In the genomic region with DNA sequence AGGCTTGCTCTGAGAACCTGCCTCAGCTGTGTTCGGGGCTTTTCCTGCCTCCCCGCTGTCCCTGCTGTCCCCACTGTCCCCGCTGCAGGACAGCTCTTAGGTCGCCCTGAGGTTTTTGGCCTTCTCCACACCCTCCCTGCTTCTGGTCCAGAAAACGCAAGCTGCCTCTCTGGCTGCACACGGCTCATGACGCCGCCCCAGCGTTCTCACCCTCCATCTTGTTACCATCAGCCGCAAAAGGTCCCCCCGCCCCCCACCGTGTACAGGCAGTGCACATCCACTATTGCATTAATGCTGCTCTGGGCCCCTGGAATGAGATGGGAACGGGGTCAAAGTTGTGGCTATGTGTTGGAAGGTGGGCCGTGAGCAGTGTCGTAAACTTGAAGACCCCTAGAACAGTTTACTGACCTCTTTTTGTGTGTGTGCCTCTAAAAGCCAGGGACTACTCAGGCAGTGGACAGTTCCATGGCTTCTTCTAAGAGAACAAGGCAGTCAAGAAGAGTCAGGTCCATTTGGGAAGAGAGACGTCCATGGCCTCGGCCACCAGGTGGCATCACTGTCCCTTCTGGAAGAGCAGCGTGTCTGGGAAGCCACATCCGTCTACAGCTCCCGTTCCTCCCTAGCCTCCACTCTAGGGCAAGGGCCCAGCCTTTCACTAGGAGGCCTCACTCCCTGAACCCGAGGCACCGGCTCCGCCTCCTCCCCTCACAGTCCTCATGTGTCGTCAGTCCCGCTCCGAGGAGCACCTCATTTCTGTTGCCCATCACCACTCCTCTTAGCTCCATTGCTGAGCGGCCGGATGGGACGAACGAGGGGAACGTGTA, we compare ENCODE assay signal across 8 cellular contexts. TPM values are rescaled to one million over a fixed set of nuclear protein-coding genes. Genes with fewer than 3 reads are reported as not detected.
DNase-seq lines count a peak whose midpoint lies in the region; ATAC-seq, FAIRE-seq and TF ChIP-seq lines count a peak whose summit lies in the region.

No MANE protein-coding gene starts in this region.

- H3K4me1 Mint-ChIP-seq in activated naive CD8-positive, alpha-beta T cell treated with anti-CD3 and anti-CD28 coated beads, Interleukin-2, amount 10 ng/mL, durations not matched to agents 7 days and 5 days: peaks cover 3% of the 10 kb centered on the region

- no peaks in the 10 kb centered on the region for H3K36me3 ChIP-seq in prostate gland

- H3K27ac ChIP-seq in prostate gland: peak overlapping the region; percentile 37 to 75

- peaks cover 7% of the 10 kb centered on the region for H3K27me3 Mint-ChIP-seq in activated naive CD8-positive, alpha-beta T cell treated with anti-CD3 and anti-CD28 coated beads, Interleukin-2, amount 10 ng/mL, durations not matched to agents 7 days and 5 days

- H3K27me3 ChIP-seq in prostate gland (replicated peaks; ENCODE audit: insufficient read depth): no peaks in the 10 kb centered on the region

- TF ChIP-seq CTCF in AG04449 (IDR thresholded peaks at IDR 0.05; ENCODE audit: insufficient read depth, low read length, missing control alignments): peak; percentile 96
- TF ChIP-seq CTCF in prostate gland (IDR thresholded peaks at IDR 0.05): peak; percentile 81 to 92 (median 88)

- CTCF ChIA-PET in AG04449 (lab: Yijun Ruan, JAX): interaction anchor here (0.8 to 9.2 kb wide), 28 partner anchors 8 to 1016 kb away, joined by 3 to 309 read pairs (median 6); a partner anchor contains a TSS

- H3K27ac Mint-ChIP-seq in activated naive CD8-positive, alpha-beta T cell treated with anti-CD3 and anti-CD28 coated beads, Interleukin-2, amount 10 ng/mL, durations not matched to agents 7 days and 5 days: peak overlapping the region; percentile 45

- ATAC-seq in GM18870 (IDR thresholded peaks at IDR 0.05; ENCODE audit: unreplicated experiment): peak; percentile 53
- peak; percentile 72 for ATAC-seq in activated naive CD8-positive, alpha-beta T cell treated with anti-CD3 and anti-CD28 coated beads, Interleukin-2, amount 10 ng/mL, durations not matched to agents 7 days and 5 days (ENCODE audit: low read depth)

- 51% methylated on average over 29 of the region's 31 CpGs for WGBS in prostate gland

- no peak overlapping the region for H3K4me3 ChIP-seq in AG04449 (ENCODE audit: low read depth, low read length)
- no peak overlapping the region for H3K4me3 ChIP-seq in prostate gland

- no peaks in the 10 kb centered on the region for H3K4me1 ChIP-seq in prostate gland (replicated peaks)

- no peak for TF ChIP-seq POLR2A in prostate gland (IDR thresholded peaks at IDR 0.05)

- no peaks in the 10 kb centered on the region for H3K9me3 Mint-ChIP-seq in activated naive CD8-positive, alpha-beta T cell treated with anti-CD3 and anti-CD28 coated beads, Interleukin-2, amount 10 ng/mL, durations not matched to agents 7 days and 5 days

- peak; percentile 54 for DNase-seq in AG04449 (ENCODE audit: low read depth, low spot score)
- peak; percentile 88 to 94 (median 93) for DNase-seq in NCI-H1417 (lab: John Stamatoyannopoulos, UW)
- peak; percentile 77 for DNase-seq in SKM-1 treated with dmso at 0.1 percent for 144 hours (lab: John Stamatoyannopoulos, UW; ENCODE audit: unreplicated experiment)
- peak; percentile 73 for DNase-seq in activated naive CD8-positive, alpha-beta T cell treated with anti-CD3 and anti-CD28 coated beads, Interleukin-2, amount 10 ng/mL, durations not matched to agents 7 days and 5 days
- peak; percentile 92 for DNase-seq in cardiac septum (ENCODE audit: low spot score)
- DNase-seq in prostate gland (ENCODE audit: low spot score): peak; percentile 91
- DNase-seq in urothelium cell line (ENCODE audit: low spot score): peak; percentile 86

- no peak for FAIRE-seq in urothelium cell line (lab: Jason Lieb, UNC)

- intact Hi-C loops in cardiac septum (cut with DNase I): loop anchor here (1.0 to 5.0 kb wide), 3 partner anchors 40 to 136 kb away; a partner anchor contains a TSS
- intact Hi-C loops in prostate gland (cut with DNase I): loop anchor here (1.0 kb wide), 1 partner anchor 137 kb away; no protein-coding TSS in a partner anchor

- H3K4me3 Mint-ChIP-seq in activated naive CD8-positive, alpha-beta T cell treated with anti-CD3 and anti-CD28 coated beads, Interleukin-2, amount 10 ng/mL, durations not matched to agents 7 days and 5 days: no peak overlapping the region

- POLR2A ChIA-PET in AG04449 (lab: Yijun Ruan, JAX): interaction anchor here (1.0 kb wide), 1 partner anchor 135 kb away, joined by 3 read pairs; no protein-coding TSS in a partner anchor
- POLR2A ChIA-PET in activated naive CD8-positive, alpha-beta T cell treated with anti-CD3 and anti-CD28 coated beads, Interleukin-2, amount 10 ng/mL, durations not matched to agents 7 days and 5 days (lab: Charles Lee): interaction anchor here (0.5 kb wide), 1 partner anchor 41 kb away, joined by 5 read pairs; no protein-coding TSS in a partner anchor

- no peaks in the 10 kb centered on the region for H3K36me3 Mint-ChIP-seq in activated naive CD8-positive, alpha-beta T cell treated with anti-CD3 and anti-CD28 coated beads, Interleukin-2, amount 10 ng/mL, durations not matched to agents 7 days and 5 days

- no peaks in the 10 kb centered on the region for H3K9me3 ChIP-seq in prostate gland

RNA-seq across cellular contexts. Expression of a gene that starts 38.5 kb away (rescaled TPM):
- 100 to 1,000 TPM in 1 of 2 experiments, 10 to 100 TPM in 1; 97.2 to 105 TPM for total RNA-seq in activated naive CD8-positive, alpha-beta T cell treated with anti-CD3 and anti-CD28 coated beads, Interleukin-2, amount 10 ng/mL, durations not matched to agents 7 days and 5 days
- 95.0 TPM for total RNA-seq in cardiac septum
- 100 to 1,000 TPM in 1 of 2 donors, 10 to 100 TPM in 1; 69.0 to 108 TPM for total RNA-seq in prostate gland
